ENCODE assay signal across 10 cellular contexts in the genomic region with DNA sequence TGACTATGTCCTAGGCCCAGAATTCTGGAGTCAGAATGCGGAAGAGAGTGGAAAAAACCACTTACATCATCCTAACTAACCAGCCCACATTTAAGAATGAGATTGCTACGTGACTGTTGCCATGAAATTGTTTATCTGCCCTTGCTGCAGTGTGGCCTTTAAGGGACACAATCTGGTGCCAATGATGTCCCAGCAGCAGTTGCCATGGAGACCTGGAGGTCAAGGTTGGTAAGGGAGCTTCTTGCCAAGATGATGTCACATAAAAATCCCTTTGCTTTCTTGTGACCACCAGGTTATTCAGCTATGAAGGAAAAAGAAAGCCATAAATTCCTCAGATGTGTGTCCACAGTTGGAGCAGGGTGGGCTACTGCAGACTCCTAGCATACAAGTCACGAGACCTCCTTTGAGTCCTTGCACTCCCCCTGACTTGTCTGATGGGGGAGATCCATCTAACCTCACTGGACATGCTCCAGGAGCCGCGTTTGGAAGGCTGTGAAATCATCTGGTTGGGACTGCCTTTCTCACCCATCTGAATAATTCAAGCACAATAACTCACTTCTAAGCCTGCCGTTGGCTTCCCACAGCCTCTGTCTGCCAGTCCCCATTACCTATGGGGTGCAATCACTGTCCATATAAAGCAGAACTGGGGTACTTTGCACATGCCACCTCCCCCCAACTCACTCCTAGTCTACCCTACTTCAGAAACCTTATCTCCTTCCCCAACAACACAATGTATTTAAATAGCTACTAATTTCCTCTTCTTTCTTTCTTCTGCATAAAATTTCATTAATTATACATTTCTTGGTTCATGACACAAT.
DNase-seq lines count a peak whose midpoint lies in the region; ATAC-seq and TF ChIP-seq lines count a peak whose summit lies in the region.
"Had no signal": no experiment of that assay in that cellular context is flagged by ENCODE, and none has a peak within 500 bp of the region (broad histone marks: within the 10 kb centered on the region; RNA-seq: fewer than 3 reads in every experiment).

No MANE protein-coding gene starts in this region.

- H3K27ac ChIP-seq in mammary epithelial cell (ENCODE audit: insufficient read depth, low read depth, low read length): no peak overlapping the region

- no peaks in the 10 kb centered on the region for H3K36me3 ChIP-seq in mammary epithelial cell (ENCODE audit: insufficient read depth, low read length)

- H2AFZ ChIP-seq in mammary epithelial cell (ENCODE audit: low read depth, low read length): peak overlapping the region; percentile 10

- no peak overlapping the region for H3K4me2 ChIP-seq in mammary epithelial cell (ENCODE audit: insufficient read depth, low read depth, low read length)

- H3K9ac ChIP-seq in mammary epithelial cell (ENCODE audit: insufficient read depth, low read length): no peak overlapping the region

- TF ChIP-seq CTCF in mammary epithelial cell (conservative IDR thresholded peaks at IDR 0.05 in 1 of 2, IDR thresholded peaks at IDR 0.05 in 1 of 2; ENCODE audit: extremely low read depth in 1 of 2, insufficient read depth in 1 of 2, low read depth in 1 of 2, low read length in 2 of 2): no peak

- H3K79me2 ChIP-seq in mammary epithelial cell (ENCODE audit: insufficient read depth, low read length): no peaks in the 10 kb centered on the region

- dilution Hi-C loops in mammary epithelial cell (cut with HindIII; ENCODE audit: low sequenced_read_pairs): loop anchor here (5.0 kb wide), 2 partner anchors 35 to 50 kb away; no protein-coding TSS in a partner anchor

- DNase-seq in NCI-H2196 (lab: John Stamatoyannopoulos, UW; ENCODE audit: unreplicated experiment): peak; percentile 29
- no peak for DNase-seq in mammary epithelial cell
- peak; percentile 93 for DNase-seq in left lobe of liver (ENCODE audit: low spot score)
- no peak for DNase-seq in NK-92 treated with Interleukin-12 subunit alpha and Interleukin-12 subunit beta, amount 100 ng/mL, for 24 hours (lab: John Stamatoyannopoulos, UW)
- DNase-seq in NCI-H2227 treated with DMSO at 0.1 percent for 48 hours (lab: John Stamatoyannopoulos, UW): no peak
- DNase-seq in stimulated activated CD4-positive, alpha-beta T cell treated with anti-CD3 and anti-CD28 coated beads, Interleukin-12 subunit alpha, Interleukin-12 subunit beta, amount 100 ng/mL, for 4 hours: no peak

- no peaks in the 10 kb centered on the region for H3K27me3 ChIP-seq in mammary epithelial cell (ENCODE audit: insufficient read depth, low read length)

- no peaks in the 10 kb centered on the region for H3K27me3 Mint-ChIP-seq in stimulated activated memory B cell treated with anti-CD40 and anti-IgM and Interleukin-4, amounts not matched to agents 10 μg/mL and 1 μg/mL and 100 μg/mL, for 72 hours

- H3K9me3 Mint-ChIP-seq in stimulated activated memory B cell treated with anti-CD40 and anti-IgM and Interleukin-4, amounts not matched to agents 10 μg/mL and 1 μg/mL and 100 μg/mL, for 72 hours: no peaks in the 10 kb centered on the region
- H3K9me3 Mint-ChIP-seq: activated naive CD8-positive, alpha-beta T cell treated with anti-CD3 and anti-CD28 coated beads, Interleukin-2, amount 10 ng/mL, durations not matched to agents 7 days and 5 days; naive thymus-derived CD8-positive, alpha-beta T cell had no signal

- in situ Hi-C loops in mammary epithelial cell (cut with MboI; ENCODE audit: low sequenced_read_pairs in 2 of 2): no loop called here

- peak; percentile 57 for ATAC-seq in left lobe of liver
- no peak for ATAC-seq in stimulated activated memory B cell treated with anti-CD40 and anti-IgM and Interleukin-4, amounts not matched to agents 10 μg/mL and 1 μg/mL and 100 μg/mL, for 72 hours
- no peak for ATAC-seq in activated CD4-positive, CD25-positive, alpha-beta regulatory T cell treated with anti-CD3 and anti-CD28 coated beads, Interleukin-2, amount 50 U/mL, for 24 hours

- CTCF ChIA-PET in mammary epithelial cell (lab: Charles Lee; ENCODE audit: low non-redundant PET): no interaction called here

- H3K4me1 Mint-ChIP-seq in stimulated activated memory B cell treated with anti-CD40 and anti-IgM and Interleukin-4, amounts not matched to agents 10 μg/mL and 1 μg/mL and 100 μg/mL, for 72 hours: peaks cover 38% of the 10 kb centered on the region

- H3K4me3 Mint-ChIP-seq in stimulated activated memory B cell treated with anti-CD40 and anti-IgM and Interleukin-4, amounts not matched to agents 10 μg/mL and 1 μg/mL and 100 μg/mL, for 72 hours: no peak overlapping the region

- intact Hi-C loops in mammary epithelial cell (cut with micrococcal nuclease): no loop called here

- no peaks in the 10 kb centered on the region for H3K36me3 Mint-ChIP-seq in stimulated activated memory B cell treated with anti-CD40 and anti-IgM and Interleukin-4, amounts not matched to agents 10 μg/mL and 1 μg/mL and 100 μg/mL, for 72 hours
- H3K36me3 Mint-ChIP-seq: activated naive CD8-positive, alpha-beta T cell treated with anti-CD3 and anti-CD28 coated beads, Interleukin-2, amount 10 ng/mL, durations not matched to agents 7 days and 5 days; naive thymus-derived CD8-positive, alpha-beta T cell had no signal

- no TSS peak for BruUV-seq in mammary epithelial cell (replicated peaks; lab: Mats Ljungman, UMichigan)

- peak overlapping the region; percentile 75 for H3K27ac Mint-ChIP-seq in stimulated activated memory B cell treated with anti-CD40 and anti-IgM and Interleukin-4, amounts not matched to agents 10 μg/mL and 1 μg/mL and 100 μg/mL, for 72 hours
- H3K27ac Mint-ChIP-seq: activated naive CD8-positive, alpha-beta T cell treated with anti-CD3 and anti-CD28 coated beads, Interleukin-2, amount 10 ng/mL, durations not matched to agents 7 days and 5 days had no signal

- no peaks in the 10 kb centered on the region for H3K9me3 ChIP-seq in mammary epithelial cell (replicated peaks; ENCODE audit: insufficient read depth, low read length)

- 74% methylated on average over 6 of the region's 6 CpGs for WGBS in mammary epithelial cell (ENCODE audit: low coverage, missing lambda C conversion rate)

- no peaks in the 10 kb centered on the region for H4K20me1 ChIP-seq in mammary epithelial cell (ENCODE audit: insufficient read depth, low read length)

- peaks cover 24% of the 10 kb centered on the region for H3K4me1 ChIP-seq in mammary epithelial cell (ENCODE audit: insufficient read depth, low read length)

- H3K4me3 ChIP-seq in mammary epithelial cell (replicated peaks in 1 of 3; ENCODE audit: insufficient read depth in 1 of 3, low read depth in 2 of 3, low read length in 3 of 3): no peak overlapping the region

Comparison
In these comparisons a context has a peak if more than half of its experiments do, and no peak if none do; other contexts are left out.
1. DNase-seq: peak in NCI-H2196 (single experiment) and left lobe of liver (single experiment); none in mammary epithelial cell (single experiment), NK-92 treated with Interleukin-12 subunit alpha and Interleukin-12 subunit beta, amount 100 ng/mL, for 24 hours (single experiment), NCI-H2227 treated with DMSO at 0.1 percent for 48 hours (single experiment) and stimulated activated CD4-positive, alpha-beta T cell treated with anti-CD3 and anti-CD28 coated beads, Interleukin-12 subunit alpha, Interleukin-12 subunit beta, amount 100 ng/mL, for 4 hours (single experiment).